ENCODE assay signal across 26 cellular contexts in genomic region chr21:20603236-20603635, GRCh38.
DNase-seq lines count a peak whose midpoint lies in the region; ATAC-seq, FAIRE-seq and TF ChIP-seq lines count a peak whose summit lies in the region.
"Had no signal": no experiment of that assay in that cellular context is flagged by ENCODE, and none has a peak within 500 bp of the region (broad histone marks: within the 10 kb centered on the region; RNA-seq: fewer than 3 reads in every experiment).

No MANE protein-coding gene starts in this region.

- H3K4me3 Mint-ChIP-seq in osteocyte (ENCODE audit: unreplicated experiment): no peak overlapping the region
- H3K4me3 Mint-ChIP-seq: CD14-positive monocyte; CD4-positive, alpha-beta memory T cell; CD4-positive, CD25-positive, alpha-beta regulatory T cell; CD8-positive, alpha-beta memory T cell had no signal

- no peaks in the 10 kb centered on the region for H3K36me3 ChIP-seq in K562 (ENCODE audit: control insufficient read depth, insufficient read depth, low read length)
- no peaks in the 10 kb centered on the region for H3K36me3 ChIP-seq in pancreas
- H3K36me3 ChIP-seq: BE2C, BLaER1 had no signal

- TF ChIP-seq CTCF in A549 (IDR thresholded peaks at IDR 0.05) (no peak), K562 (IDR thresholded peaks at IDR 0.05 in 2 of 3, conservative IDR thresholded peaks at IDR 0.05 in 1 of 3; ENCODE audit: insufficient read depth in 2 of 3, low read depth in 1 of 3, low read length in 3 of 3) (no peak), pancreas (IDR thresholded peaks at IDR 0.05) (no peak), osteocyte (IDR thresholded peaks at IDR 0.05) (no peak)

- intact Hi-C loops in K562 (cut with micrococcal nuclease): no loop called here
- intact Hi-C loops in pancreas (cut with DNase I): no loop called here

- no peak for DNase-seq in A549 (ENCODE audit: low read depth in 1 of 2, low spot score in 1 of 2)
- no peak for DNase-seq in K562 (ENCODE audit: extremely low read depth in 1 of 4, low spot score in 3 of 4)
- DNase-seq in pancreas: no peak
- no peak for DNase-seq in osteocyte (ENCODE audit: extremely low spot score, unreplicated experiment)
- no peak for DNase-seq in activated naive CD4-positive, alpha-beta T cell (lab: John Stamatoyannopoulos, UW)
- DNase-seq: 8988T; ACHN; BE2C; C1 segment of cervical spinal cord; CD4-positive, alpha-beta memory T cell; CD4-positive, CD25-positive, alpha-beta regulatory T cell; CD8-positive, alpha-beta memory T cell; COR-L47; DMS 273 treated with DMSO at 0.1 percent for 48 hours; DMS153; DMS53; DMS79; DND-41; EL; GDM1 had no signal

- no peaks in the 10 kb centered on the region for H3K9me1 ChIP-seq in K562 (ENCODE audit: control insufficient read depth, insufficient read depth, low read length)

- FAIRE-seq in A549 (lab: Jason Lieb, UNC) (no peak), K562 (lab: Jason Lieb, UNC) (no peak), pancreas (lab: Jason Lieb, UNC) (peak; percentile 26)
- FAIRE-seq: GM12878, GM12892, GM18507 had no signal

- in situ Hi-C loops in K562 (cut with MboI): no loop called here

- TF ChIP-seq POLR2A in A549 (IDR thresholded peaks at IDR 0.05; ENCODE audit: low read length): no peak
- TF ChIP-seq POLR2A in K562 (conservative IDR thresholded peaks at IDR 0.05): no peak

- H3K4me1 ChIP-seq in A549: no peaks in the 10 kb centered on the region
- no peaks in the 10 kb centered on the region for H3K4me1 ChIP-seq in K562 (replicated peaks in 1 of 2; ENCODE audit: control insufficient read depth in 2 of 2, insufficient read depth in 2 of 2, low read length in 2 of 2)
- H3K4me1 ChIP-seq in pancreas: no peaks in the 10 kb centered on the region
- H3K4me1 ChIP-seq: BE2C, BLaER1 had no signal

- H3K36me3 Mint-ChIP-seq in osteocyte (ENCODE audit: unreplicated experiment): no peaks in the 10 kb centered on the region
- H3K36me3 Mint-ChIP-seq: CD14-positive monocyte; CD4-positive, alpha-beta memory T cell; CD4-positive, CD25-positive, alpha-beta regulatory T cell; CD8-positive, alpha-beta memory T cell had no signal

- H3K27ac Mint-ChIP-seq in osteocyte (ENCODE audit: unreplicated experiment): no peak overlapping the region
- H3K27ac Mint-ChIP-seq: CD14-positive monocyte; CD4-positive, alpha-beta memory T cell; CD4-positive, CD25-positive, alpha-beta regulatory T cell; CD8-positive, alpha-beta memory T cell had no signal

- peaks cover 15% of the 10 kb centered on the region for H3K9me3 Mint-ChIP-seq in osteocyte (ENCODE audit: unreplicated experiment)

- H2AFZ ChIP-seq in K562 (ENCODE audit: low read depth, low read length): no peak overlapping the region

- CTCF ChIA-PET in A549 (lab: Yijun Ruan, JAX) (interaction anchor here (0.6 kb wide), 1 partner anchor 1011 kb away, joined by 3 read pairs; no protein-coding TSS in a partner anchor), K562 (lab: Yijun Ruan, JAX; ENCODE audit: low intra/inter-chr PET ratio) (no interaction called here)

- no peaks in the 10 kb centered on the region for H3K4me1 Mint-ChIP-seq in osteocyte (ENCODE audit: unreplicated experiment)
- H3K4me1 Mint-ChIP-seq: CD14-positive monocyte; CD4-positive, alpha-beta memory T cell; CD4-positive, CD25-positive, alpha-beta regulatory T cell; CD8-positive, alpha-beta memory T cell had no signal

- H3K27me3 ChIP-seq in K562 (ENCODE audit: control insufficient read depth in 2 of 2, insufficient read depth in 2 of 2, low read length in 2 of 2) (no peaks in the 10 kb centered on the region), pancreas (no peaks in the 10 kb centered on the region)
- H3K27me3 ChIP-seq: BE2C, BLaER1 had no signal

- H3K27ac ChIP-seq in A549 (no peak overlapping the region), K562 (ENCODE audit: extremely low read depth, low read depth, low read length) (no peak overlapping the region), pancreas (no peak overlapping the region)
- H3K27ac ChIP-seq: BLaER1 had no signal

- POLR2A ChIA-PET in A549 (lab: Yijun Ruan, JAX): no interaction called here
- POLR2A ChIA-PET in K562 (lab: Yijun Ruan, JAX): no interaction called here

- ATAC-seq in A549: no peak
- ATAC-seq in K562: no peak
- ATAC-seq in pancreas: no peak
- no peak for ATAC-seq in GM21723 (IDR thresholded peaks at IDR 0.05; ENCODE audit: unreplicated experiment)
- ATAC-seq: GM12878 had no signal

- 8% methylated on average over 2 of the region's 3 CpGs for WGBS in A549 (ENCODE audit: missing lambda C conversion rate)
- 0% methylated on average over 3 of the region's 3 CpGs for WGBS in K562 (ENCODE audit: insufficient coverage, low coverage, missing lambda C conversion rate)
- WGBS in pancreas, 2 donors: 64 to 74% methylated on average over 2 to 3 of the region's 3 CpGs

- H3K4me2 ChIP-seq in A549 (no peak overlapping the region), K562 (ENCODE audit: insufficient read depth, low read length) (no peak overlapping the region)
- H3K4me2 ChIP-seq: BLaER1 had no signal

- no peaks in the 10 kb centered on the region for H3K27me3 Mint-ChIP-seq in osteocyte (ENCODE audit: unreplicated experiment)
- H3K27me3 Mint-ChIP-seq: CD4-positive, alpha-beta memory T cell; CD8-positive, alpha-beta memory T cell had no signal

- H4K20me1 ChIP-seq in K562 (replicated peaks; ENCODE audit: control insufficient read depth, insufficient read depth, low read length): no peaks in the 10 kb centered on the region
- H4K20me1 ChIP-seq: BLaER1 had no signal

- no peak overlapping the region for H3K9ac ChIP-seq in K562 (ENCODE audit: insufficient read depth in 1 of 2, low read depth in 2 of 2, low read length in 2 of 2)
- H3K9ac ChIP-seq: BLaER1 had no signal

- H3K4me3 ChIP-seq in A549: no peak overlapping the region
- no peak overlapping the region for H3K4me3 ChIP-seq in K562
- H3K4me3 ChIP-seq in pancreas: no peak overlapping the region
- H3K4me3 ChIP-seq: BLaER1, GM12878 had no signal

- no peaks in the 10 kb centered on the region for H3K9me3 ChIP-seq in A549
- H3K9me3 ChIP-seq in K562 (replicated peaks; ENCODE audit: control insufficient read depth, insufficient read depth, low read depth, low read length): no peaks in the 10 kb centered on the region
- no peaks in the 10 kb centered on the region for H3K9me3 ChIP-seq in pancreas
- H3K9me3 ChIP-seq: BE2C, BLaER1 had no signal

- no peaks in the 10 kb centered on the region for H3K79me2 ChIP-seq in K562 (ENCODE audit: control insufficient read depth, insufficient read depth, low read length)

- no TSS peak for BruUV-seq in K562 (replicated peaks; lab: Mats Ljungman, UMichigan)

- TF ChIP-seq RAD21 in A549 (conservative IDR thresholded peaks at IDR 0.05 in 1 of 2, IDR thresholded peaks at IDR 0.05 in 1 of 2) (no peak), K562 (CRISPR knock-in tag; conservative IDR thresholded peaks at IDR 0.05 in 1 of 2, IDR thresholded peaks at IDR 0.05 in 1 of 2) (no peak)

- no peak for TF ChIP-seq EP300 in A549 (IDR thresholded peaks at IDR 0.05)
- no peak for TF ChIP-seq EP300 in K562 (IDR thresholded peaks at IDR 0.05; ENCODE audit: low read length)

TF ChIP-seq in A549, 52 proteins besides CTCF, POLR2A, EP300 and RAD21:
- peak; percentile 34 for TF ChIP-seq MAFK (IDR thresholded peaks at IDR 0.05; ENCODE audit: partially characterized antibody)
- TF ChIP-seq EHMT2 (IDR thresholded peaks at IDR 0.05; ENCODE audit: low read depth): no peak

TF ChIP-seq in K562, 482 proteins besides CTCF, POLR2A, EP300 and RAD21:
- TF ChIP-seq C11orf30 (IDR thresholded peaks at IDR 0.05; ENCODE audit: low read depth) (peak; percentile 72), ZNF57 (CRISPR knock-in tag; IDR thresholded peaks at IDR 0.05) (no peak), MAFG (tag; conservative IDR thresholded peaks at IDR 0.05) (peak; percentile 63), POLR2AphosphoS5 (IDR thresholded peaks at IDR 0.05; ENCODE audit: control insufficient read depth, insufficient read depth, low read depth, low read length) (no peak), ZNF316 (IDR thresholded peaks at IDR 0.05) (peak; percentile 81), PURB (CRISPR knock-in tag; IDR thresholded peaks at IDR 0.05; ENCODE audit: low read depth) (no peak), MAFK (IDR thresholded peaks at IDR 0.05; ENCODE audit: low read length) (peak; percentile 3; the same call in 1 of the 2 replicates), MTA2 (IDR thresholded peaks at IDR 0.05; ENCODE audit: low read depth) (no peak), MAFF (IDR thresholded peaks at IDR 0.05; ENCODE audit: low read length) (0 out of 2 replicates have a peak, but pooled peaks have one; percentile 8)

Comparison
In these comparisons a context has a peak if more than half of its experiments do, and no peak if none do; other contexts are left out.
1. Of the 35 proteins assayed by ChIP-seq in both K562 and A549: peak only in K562: none; only in A549: none; in both: MAFK; in neither: 34.